In the genomic region with DNA sequence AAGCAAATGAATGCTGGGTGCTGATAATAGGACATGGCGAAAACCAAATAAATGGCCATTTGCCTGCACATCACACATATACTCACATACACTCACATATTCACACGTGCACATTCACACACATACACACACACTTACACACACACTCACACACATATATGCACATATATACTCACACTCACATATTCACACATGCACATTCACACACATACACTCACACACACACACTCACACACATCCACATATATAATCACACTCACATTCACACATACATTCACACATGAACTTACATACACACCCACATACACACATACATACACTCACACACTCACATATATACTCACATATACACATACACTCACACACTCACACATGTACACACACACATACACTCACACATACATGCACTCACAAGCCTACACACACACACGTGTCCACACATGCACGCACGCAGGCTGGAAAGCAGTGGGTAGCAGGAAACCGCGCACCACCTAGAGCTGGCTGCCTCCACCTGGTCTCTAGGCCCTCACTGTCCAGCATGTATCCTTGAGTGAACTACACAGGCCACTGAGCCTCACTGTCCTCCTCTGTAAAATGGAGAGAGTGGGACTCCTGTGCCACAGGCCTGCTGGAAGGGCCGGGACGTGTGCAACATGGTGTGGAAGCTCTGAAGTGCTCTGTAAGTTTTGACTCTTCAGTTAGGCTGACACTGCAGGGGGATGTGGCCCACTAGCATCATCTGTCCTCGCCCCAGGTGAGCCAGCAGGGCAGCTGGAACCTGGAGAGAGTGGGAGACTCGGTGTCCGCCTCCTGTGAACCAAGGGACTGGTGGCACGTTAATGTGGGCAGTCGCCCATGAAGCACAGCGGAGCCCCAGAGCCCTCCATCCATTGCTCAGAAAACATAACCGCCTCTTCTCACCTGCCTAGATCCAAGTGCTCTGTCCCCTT, we compare ENCODE assay signal across 1 cellular context.
A peak's percentile ranks its signal among the peaks of the same experiment; 100 is the strongest.
TF ChIP-seq lines count a peak whose summit lies in the region.

No MANE protein-coding gene starts in this region.

TF ChIP-seq in K562, 482 proteins besides CTCF, POLR2A, EP300 and RAD21 (continued from another document):
- TF ChIP-seq, protein P1, sequence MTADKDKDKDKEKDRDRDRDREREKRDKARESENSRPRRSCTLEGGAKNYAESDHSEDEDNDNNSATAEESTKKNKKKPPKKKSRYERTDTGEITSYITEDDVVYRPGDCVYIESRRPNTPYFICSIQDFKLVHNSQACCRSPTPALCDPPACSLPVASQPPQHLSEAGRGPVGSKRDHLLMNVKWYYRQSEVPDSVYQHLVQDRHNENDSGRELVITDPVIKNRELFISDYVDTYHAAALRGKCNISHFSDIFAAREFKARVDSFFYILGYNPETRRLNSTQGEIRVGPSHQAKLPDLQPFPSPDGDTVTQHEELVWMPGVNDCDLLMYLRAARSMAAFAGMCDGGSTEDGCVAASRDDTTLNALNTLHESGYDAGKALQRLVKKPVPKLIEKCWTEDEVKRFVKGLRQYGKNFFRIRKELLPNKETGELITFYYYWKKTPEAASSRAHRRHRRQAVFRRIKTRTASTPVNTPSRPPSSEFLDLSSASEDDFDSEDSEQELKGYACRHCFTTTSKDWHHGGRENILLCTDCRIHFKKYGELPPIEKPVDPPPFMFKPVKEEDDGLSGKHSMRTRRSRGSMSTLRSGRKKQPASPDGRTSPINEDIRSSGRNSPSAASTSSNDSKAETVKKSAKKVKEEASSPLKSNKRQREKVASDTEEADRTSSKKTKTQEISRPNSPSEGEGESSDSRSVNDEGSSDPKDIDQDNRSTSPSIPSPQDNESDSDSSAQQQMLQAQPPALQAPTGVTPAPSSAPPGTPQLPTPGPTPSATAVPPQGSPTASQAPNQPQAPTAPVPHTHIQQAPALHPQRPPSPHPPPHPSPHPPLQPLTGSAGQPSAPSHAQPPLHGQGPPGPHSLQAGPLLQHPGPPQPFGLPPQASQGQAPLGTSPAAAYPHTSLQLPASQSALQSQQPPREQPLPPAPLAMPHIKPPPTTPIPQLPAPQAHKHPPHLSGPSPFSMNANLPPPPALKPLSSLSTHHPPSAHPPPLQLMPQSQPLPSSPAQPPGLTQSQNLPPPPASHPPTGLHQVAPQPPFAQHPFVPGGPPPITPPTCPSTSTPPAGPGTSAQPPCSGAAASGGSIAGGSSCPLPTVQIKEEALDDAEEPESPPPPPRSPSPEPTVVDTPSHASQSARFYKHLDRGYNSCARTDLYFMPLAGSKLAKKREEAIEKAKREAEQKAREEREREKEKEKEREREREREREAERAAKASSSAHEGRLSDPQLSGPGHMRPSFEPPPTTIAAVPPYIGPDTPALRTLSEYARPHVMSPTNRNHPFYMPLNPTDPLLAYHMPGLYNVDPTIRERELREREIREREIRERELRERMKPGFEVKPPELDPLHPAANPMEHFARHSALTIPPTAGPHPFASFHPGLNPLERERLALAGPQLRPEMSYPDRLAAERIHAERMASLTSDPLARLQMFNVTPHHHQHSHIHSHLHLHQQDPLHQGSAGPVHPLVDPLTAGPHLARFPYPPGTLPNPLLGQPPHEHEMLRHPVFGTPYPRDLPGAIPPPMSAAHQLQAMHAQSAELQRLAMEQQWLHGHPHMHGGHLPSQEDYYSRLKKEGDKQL (CRISPR knock-in tag; IDR thresholded peaks at IDR 0.05; ENCODE audit: borderline replicate concordance) = no peak
- TF ChIP-seq, protein P2, sequence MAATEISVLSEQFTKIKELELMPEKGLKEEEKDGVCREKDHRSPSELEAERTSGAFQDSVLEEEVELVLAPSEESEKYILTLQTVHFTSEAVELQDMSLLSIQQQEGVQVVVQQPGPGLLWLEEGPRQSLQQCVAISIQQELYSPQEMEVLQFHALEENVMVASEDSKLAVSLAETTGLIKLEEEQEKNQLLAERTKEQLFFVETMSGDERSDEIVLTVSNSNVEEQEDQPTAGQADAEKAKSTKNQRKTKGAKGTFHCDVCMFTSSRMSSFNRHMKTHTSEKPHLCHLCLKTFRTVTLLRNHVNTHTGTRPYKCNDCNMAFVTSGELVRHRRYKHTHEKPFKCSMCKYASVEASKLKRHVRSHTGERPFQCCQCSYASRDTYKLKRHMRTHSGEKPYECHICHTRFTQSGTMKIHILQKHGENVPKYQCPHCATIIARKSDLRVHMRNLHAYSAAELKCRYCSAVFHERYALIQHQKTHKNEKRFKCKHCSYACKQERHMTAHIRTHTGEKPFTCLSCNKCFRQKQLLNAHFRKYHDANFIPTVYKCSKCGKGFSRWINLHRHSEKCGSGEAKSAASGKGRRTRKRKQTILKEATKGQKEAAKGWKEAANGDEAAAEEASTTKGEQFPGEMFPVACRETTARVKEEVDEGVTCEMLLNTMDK (IDR thresholded peaks at IDR 0.05; ENCODE audit: borderline replicate concordance, insufficient read depth, low read depth, low read length, poor library complexity, severe bottlenecking) = no peak
- TF ChIP-seq FOXK2 (conservative IDR thresholded peaks at IDR 0.05 in 1 of 2, IDR thresholded peaks at IDR 0.05 in 1 of 2; ENCODE audit: low read depth in 2 of 2) (no peak), MCM3 (IDR thresholded peaks at IDR 0.05) (0 out of 2 replicates have a peak, but pooled peaks have one; percentile 23), SRSF7 (optimal IDR thresholded peaks at IDR 0.05; ENCODE audit: low read depth, low read length) (no peak)
- TF ChIP-seq, protein P3, sequence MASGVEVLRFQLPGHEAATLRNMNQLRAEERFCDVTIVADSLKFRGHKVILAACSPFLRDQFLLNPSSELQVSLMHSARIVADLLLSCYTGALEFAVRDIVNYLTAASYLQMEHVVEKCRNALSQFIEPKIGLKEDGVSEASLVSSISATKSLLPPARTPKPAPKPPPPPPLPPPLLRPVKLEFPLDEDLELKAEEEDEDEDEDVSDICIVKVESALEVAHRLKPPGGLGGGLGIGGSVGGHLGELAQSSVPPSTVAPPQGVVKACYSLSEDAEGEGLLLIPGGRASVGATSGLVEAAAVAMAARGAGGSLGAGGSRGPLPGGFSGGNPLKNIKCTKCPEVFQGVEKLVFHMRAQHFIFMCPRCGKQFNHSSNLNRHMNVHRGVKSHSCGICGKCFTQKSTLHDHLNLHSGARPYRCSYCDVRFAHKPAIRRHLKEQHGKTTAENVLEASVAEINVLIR (CRISPR knock-in tag; IDR thresholded peaks at IDR 0.05) = no peak
- TF ChIP-seq, protein P4, sequence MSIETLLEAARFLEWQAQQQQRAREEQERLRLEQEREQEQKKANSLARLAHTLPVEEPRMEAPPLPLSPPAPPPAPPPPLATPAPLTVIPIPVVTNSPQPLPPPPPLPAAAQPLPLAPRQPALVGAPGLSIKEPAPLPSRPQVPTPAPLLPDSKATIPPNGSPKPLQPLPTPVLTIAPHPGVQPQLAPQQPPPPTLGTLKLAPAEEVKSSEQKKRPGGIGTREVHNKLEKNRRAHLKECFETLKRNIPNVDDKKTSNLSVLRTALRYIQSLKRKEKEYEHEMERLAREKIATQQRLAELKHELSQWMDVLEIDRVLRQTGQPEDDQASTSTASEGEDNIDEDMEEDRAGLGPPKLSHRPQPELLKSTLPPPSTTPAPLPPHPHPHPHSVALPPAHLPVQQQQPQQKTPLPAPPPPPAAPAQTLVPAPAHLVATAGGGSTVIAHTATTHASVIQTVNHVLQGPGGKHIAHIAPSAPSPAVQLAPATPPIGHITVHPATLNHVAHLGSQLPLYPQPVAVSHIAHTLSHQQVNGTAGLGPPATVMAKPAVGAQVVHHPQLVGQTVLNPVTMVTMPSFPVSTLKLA (conservative IDR thresholded peaks at IDR 0.05) = no peak
- TF ChIP-seq, protein P5, sequence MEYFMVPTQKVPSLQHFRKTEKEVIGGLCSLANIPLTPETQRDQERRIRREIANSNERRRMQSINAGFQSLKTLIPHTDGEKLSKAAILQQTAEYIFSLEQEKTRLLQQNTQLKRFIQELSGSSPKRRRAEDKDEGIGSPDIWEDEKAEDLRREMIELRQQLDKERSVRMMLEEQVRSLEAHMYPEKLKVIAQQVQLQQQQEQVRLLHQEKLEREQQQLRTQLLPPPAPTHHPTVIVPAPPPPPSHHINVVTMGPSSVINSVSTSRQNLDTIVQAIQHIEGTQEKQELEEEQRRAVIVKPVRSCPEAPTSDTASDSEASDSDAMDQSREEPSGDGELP (CRISPR knock-in tag; IDR thresholded peaks at IDR 0.05; ENCODE audit: borderline replicate concordance) = no peak
